Comparison of ENCODE assay signal across 14 cellular contexts in genomic region chr2:24509425-24509824, GRCh38. TPM values are rescaled to one million over a fixed set of nuclear protein-coding genes. Genes with fewer than 3 reads are reported as not detected.
DNase-seq lines count a peak whose midpoint lies in the region; ATAC-seq and TF ChIP-seq lines count a peak whose summit lies in the region.
"Had no signal": no experiment of that assay in that cellular context is flagged by ENCODE, and none has a peak within 500 bp of the region (broad histone marks: within the 10 kb centered on the region; RNA-seq: fewer than 3 reads in every experiment).

No MANE protein-coding gene starts in this region.

- ATAC-seq in GM19351 (IDR thresholded peaks at IDR 0.05; ENCODE audit: unreplicated experiment) (peak; percentile 87), HG02840 (IDR thresholded peaks at IDR 0.05; ENCODE audit: low FRiP score, unreplicated experiment) (peak; percentile 79), HG03558 (IDR thresholded peaks at IDR 0.05; ENCODE audit: extremely low read depth, unreplicated experiment) (peak; percentile 73), omental fat pad (ENCODE audit: low FRiP score) (no peak)
- ATAC-seq: body of pancreas had no signal

- DNase-seq in GM13976 (ENCODE audit: low spot score) (peak; percentile 43), LoVo (ENCODE audit: low spot score) (no peak), omental fat pad (ENCODE audit: low spot score) (no peak), NCI-H1417 treated with DMSO at 0.1 percent for 48 hours (lab: John Stamatoyannopoulos, UW) (no peak), SW480 (ENCODE audit: low spot score) (no peak)
- DNase-seq: activated CD4-positive, alpha-beta T cell treated with anti-CD3 and anti-CD28 coated beads, Interleukin-2, amount 50 U/mL, for 48 hours; body of pancreas; islet precursor cell; NCI-H2171 treated with DMSO at 0.1 percent for 48 hours; ovary; stimulated activated CD4-positive, alpha-beta T cell treated with anti-CD3 and anti-CD28 coated beads, Interleukin-4, amount 100 ng/mL, for 1 hour had no signal

- in situ Hi-C loops in GM13976 (cut with MboI; ENCODE audit: low sequenced_read_pairs, unreplicated experiment): no loop called here

- TF ChIP-seq CTCF in GM13976 (IDR thresholded peaks at IDR 0.05; ENCODE audit: borderline replicate concordance, control extremely low read depth, extremely low read depth, insufficient read depth, missing control alignments) (no peak), omental fat pad (IDR thresholded peaks at IDR 0.05) (no peak)

RNA-seq across cellular contexts. Expression of gene NCOA1, which starts 18.4 kb away (rescaled TPM):
- total RNA-seq in omental fat pad: 10 to 100 TPM; 46.8 to 80.1 (median 50.1) TPM
